10 cellular contexts compared by ENCODE assay signal in genomic region chr5:2013301-2014057, GRCh38.
"Had no signal": no experiment of that assay in that cellular context is flagged by ENCODE, and none has a peak within 500 bp of the region (broad histone marks: within the 10 kb centered on the region; RNA-seq: fewer than 3 reads in every experiment).

No MANE protein-coding gene starts in this region.

- H3K4me3 ChIP-seq: adrenal gland, pancreas, skin epidermis, tibial artery had no signal

- H3K36me3 ChIP-seq: adrenal gland, pancreas, tibial artery had no signal

- ATAC-seq: pancreas had no signal

- H3K4me1 ChIP-seq: adrenal gland, pancreas had no signal

- H3K27ac ChIP-seq: adrenal gland, pancreas, skin epidermis, tibial artery had no signal

- H3K9me3 ChIP-seq: adrenal gland, pancreas, tibial artery had no signal

- FAIRE-seq: pancreas had no signal

- H3K27me3 ChIP-seq: adrenal gland, pancreas had no signal

- DNase-seq: activated CD4-positive, alpha-beta T cell treated with anti-CD3 and anti-CD28 coated beads, Interleukin-2, amount 50 U/mL, for 1 hour; activated naive CD4-positive, alpha-beta T cell treated with anti-CD3 and anti-CD28 coated beads, Interleukin-2, amount 50 U/mL, for 16 hours; activated T-cell treated with anti-CD3 and anti-CD28 coated beads, Interleukin-2, amount 50 U/mL, for 1 hour; adrenal gland; central memory CD4-positive, alpha-beta T cell; erythroblast; pancreas; T-helper 2 cell; tibial artery had no signal
